Comparison of ENCODE assay signal across 8 cellular contexts in genomic region chr22:38034278-38034882, GRCh38. TPM values are rescaled to one million over a fixed set of nuclear protein-coding genes. Genes with fewer than 3 reads are reported as not detected.
DNase-seq lines count a peak whose midpoint lies in the region; ATAC-seq and TF ChIP-seq lines count a peak whose summit lies in the region.

No MANE protein-coding gene starts in this region.

- TF ChIP-seq EP300 in suprapubic skin (IDR thresholded peaks at IDR 0.05) = no peak

- no peak for TF ChIP-seq POLR2A in suprapubic skin (IDR thresholded peaks at IDR 0.05)

- H3K27ac ChIP-seq in left lung (peak overlapping the region; percentile 68 to 72), suprapubic skin (peak overlapping the region; percentile 55)

- H3K27ac Mint-ChIP-seq in dendritic cell treated with granulocyte-macrophage colony-stimulating factor and Interleukin-4, amounts not matched to agents 40 ng/mL and 50 ng/mL, for 4 days = peak overlapping the region; percentile 83
- H3K27ac Mint-ChIP-seq in naive thymus-derived CD8-positive, alpha-beta T cell = no peak overlapping the region

- no peaks in the 10 kb centered on the region for H3K9me3 Mint-ChIP-seq in dendritic cell treated with granulocyte-macrophage colony-stimulating factor and Interleukin-4, amounts not matched to agents 40 ng/mL and 50 ng/mL, for 4 days
- no peaks in the 10 kb centered on the region for H3K9me3 Mint-ChIP-seq in naive thymus-derived CD8-positive, alpha-beta T cell

- no peaks in the 10 kb centered on the region for H3K36me3 ChIP-seq in left lung
- no peaks in the 10 kb centered on the region for H3K36me3 ChIP-seq in suprapubic skin

- DNase-seq in Caki2 (ENCODE audit: low read depth) (peak; percentile 89), NCI-H460 (ENCODE audit: extremely low read depth, low read depth) (peak; percentile 42), left lung (peak; percentile 80 to 83), suprapubic skin (ENCODE audit: low spot score in 2 of 2) (no peak)
- no peak for DNase-seq in naive thymus-derived CD8-positive, alpha-beta T cell
- no peak for DNase-seq in stimulated activated CD4-positive, alpha-beta T cell treated with anti-CD3 and anti-CD28 coated beads, Interleukin-4, amount 100 ng/mL, for 1 hour

- ATAC-seq in left lung (peak; percentile 79), GM18858 (IDR thresholded peaks at IDR 0.05; ENCODE audit: unreplicated experiment) (no peak)
- no peak for ATAC-seq in naive thymus-derived CD8-positive, alpha-beta T cell

- peak overlapping the region; percentile 27 for H3K4me3 Mint-ChIP-seq in dendritic cell treated with granulocyte-macrophage colony-stimulating factor and Interleukin-4, amounts not matched to agents 40 ng/mL and 50 ng/mL, for 4 days
- H3K4me3 Mint-ChIP-seq in naive thymus-derived CD8-positive, alpha-beta T cell = no peak overlapping the region

- intact Hi-C loops in dendritic cell treated with granulocyte-macrophage colony-stimulating factor and Interleukin-4, amounts not matched to agents 40 ng/mL and 50 ng/mL, for 4 days (cut with micrococcal nuclease) = no loop called here
- intact Hi-C loops in left lung (cut with DNase I) = no loop called here

- H3K36me3 Mint-ChIP-seq in dendritic cell treated with granulocyte-macrophage colony-stimulating factor and Interleukin-4, amounts not matched to agents 40 ng/mL and 50 ng/mL, for 4 days (ENCODE audit: low read depth) = no peaks in the 10 kb centered on the region
- H3K36me3 Mint-ChIP-seq in naive thymus-derived CD8-positive, alpha-beta T cell = no peaks in the 10 kb centered on the region

- no peak overlapping the region for H3K4me3 ChIP-seq in left lung
- no peak overlapping the region for H3K4me3 ChIP-seq in suprapubic skin

- peaks cover 18 to 24% of the 10 kb centered on the region in 2 donors for H3K4me1 ChIP-seq in left lung
- H3K4me1 ChIP-seq in suprapubic skin = peaks cover 33% of the 10 kb centered on the region

- H3K9me3 ChIP-seq in left lung (no peaks in the 10 kb centered on the region), suprapubic skin (no peaks in the 10 kb centered on the region)

- TF ChIP-seq CTCF in left lung (IDR thresholded peaks at IDR 0.05) = no peak
- TF ChIP-seq CTCF in suprapubic skin (IDR thresholded peaks at IDR 0.05) = no peak

- H3K27me3 ChIP-seq in left lung (no peaks in the 10 kb centered on the region), suprapubic skin (no peaks in the 10 kb centered on the region)

- 51% methylated on average over 11 of the region's 15 CpGs for WGBS in suprapubic skin

- in situ Hi-C loops in Caki2 (cut with HindIII; ENCODE audit: low pct_unique_long_range_greater_than_20kb, low sequenced_read_pairs) = no loop called here

- POLR2A ChIA-PET in naive thymus-derived CD8-positive, alpha-beta T cell (lab: Charles Lee) = no interaction called here

- H3K27me3 Mint-ChIP-seq in dendritic cell treated with granulocyte-macrophage colony-stimulating factor and Interleukin-4, amounts not matched to agents 40 ng/mL and 50 ng/mL, for 4 days = peaks cover 2% of the 10 kb centered on the region
- no peaks in the 10 kb centered on the region for H3K27me3 Mint-ChIP-seq in naive thymus-derived CD8-positive, alpha-beta T cell

- peaks cover 17% of the 10 kb centered on the region for H3K4me1 Mint-ChIP-seq in dendritic cell treated with granulocyte-macrophage colony-stimulating factor and Interleukin-4, amounts not matched to agents 40 ng/mL and 50 ng/mL, for 4 days (ENCODE audit: low read depth)
- peaks cover 0 to 3% (median 0%) of the 10 kb centered on the region in 4 donors for H3K4me1 Mint-ChIP-seq in naive thymus-derived CD8-positive, alpha-beta T cell

RNA-seq across cellular contexts. Expression of gene PICK1, which starts 22.8 kb away (rescaled TPM):
- 11.1 and 30.8 TPM in 2 replicates for total RNA-seq in Caki2 (2014; rRNA removed; shearing (Covaris generic); ENCODE audit: low replicate concordance)
- 6.0 and 9.3 TPM in 2 replicates for total RNA-seq in NCI-H460 (2014; rRNA removed; shearing (Covaris generic))
- polyA plus RNA-seq in NCI-H460 (2014; cell fraction: nucleus; rRNA removed) = 21.7 and 38.9 TPM in 2 replicates
- total RNA-seq in left lung (10 to 100 TPM; 30.9 to 39.5 TPM), suprapubic skin (10 to 100 TPM; 36.7 to 72.0 (median 61.5) TPM)
- 10 to 100 TPM; 24.1 to 28.8 TPM for total RNA-seq in naive thymus-derived CD8-positive, alpha-beta T cell
- 1 to 10 TPM; 4.5 to 7.7 (median 6.6) TPM for polyA plus RNA-seq in naive thymus-derived CD8-positive, alpha-beta T cell

RNA-seq across cellular contexts. Expression of gene SLC16A8, which starts 49.6 kb away (rescaled TPM):
- not detected in 2 replicates for total RNA-seq in Caki2 (2014; rRNA removed; shearing (Covaris generic); ENCODE audit: low replicate concordance)
- total RNA-seq in NCI-H460 (2014; rRNA removed; shearing (Covaris generic)) = not detected in 2 replicates
- polyA plus RNA-seq in NCI-H460 (2014; cell fraction: nucleus; rRNA removed) = not detected in 2 replicates
- total RNA-seq in left lung (under 1 TPM; 0.38 to 0.45 TPM), suprapubic skin (not detected)
- total RNA-seq in naive thymus-derived CD8-positive, alpha-beta T cell = not detected
- not detected for polyA plus RNA-seq in naive thymus-derived CD8-positive, alpha-beta T cell

RNA-seq across cellular contexts. Expression of gene SOX10, which starts 50.0 kb away (rescaled TPM):
- total RNA-seq in Caki2 (2014; rRNA removed; shearing (Covaris generic); ENCODE audit: low replicate concordance) = not detected in 2 replicates
- total RNA-seq in NCI-H460 (2014; rRNA removed; shearing (Covaris generic)) = not detected in 2 replicates
- polyA plus RNA-seq in NCI-H460 (2014; cell fraction: nucleus; rRNA removed) = not detected in 2 replicates
- total RNA-seq in left lung (not detected), suprapubic skin (10 to 100 TPM; 15.2 to 30.8 (median 20.5) TPM)
- total RNA-seq in naive thymus-derived CD8-positive, alpha-beta T cell = not detected
- not detected for polyA plus RNA-seq in naive thymus-derived CD8-positive, alpha-beta T cell

Comparison
In these comparisons a context has a peak if more than half of its experiments do, and no peak if none do; other contexts are left out.
1. DNase-seq: peak in Caki2 (single experiment), NCI-H460 (single experiment) and left lung (2 of 2); none in suprapubic skin (0 of 2), naive thymus-derived CD8-positive, alpha-beta T cell (0 of 10) and stimulated activated CD4-positive, alpha-beta T cell treated with anti-CD3 and anti-CD28 coated beads, Interleukin-4, amount 100 ng/mL, for 1 hour (single experiment).
2. RNA of gene SOX10, which starts 50.0 kb away (total RNA-seq): 15.2 to 30.8 TPM in suprapubic skin; not detected in left lung, not detected in Caki2, not detected in NCI-H460 and not detected in naive thymus-derived CD8-positive, alpha-beta T cell; every median in the first group is over 10 times any median in the second.